In genomic region chr13:48431987-48432615, GRCh38 we compare ENCODE assay signal across 10 cellular contexts. TPM values are rescaled to one million over a fixed set of nuclear protein-coding genes. Genes with fewer than 3 reads are reported as not detected.
DNase-seq lines count a peak whose midpoint lies in the region; ATAC-seq and TF ChIP-seq lines count a peak whose summit lies in the region.
"Had no signal": no experiment of that assay in that cellular context is flagged by ENCODE, and none has a peak within 500 bp of the region (broad histone marks: within the 10 kb centered on the region; RNA-seq: fewer than 3 reads in every experiment).

No MANE protein-coding gene starts in this region.

- H3K27ac ChIP-seq in skin epidermis: peak overlapping the region in 17 of 21 experiments; percentile 1 to 75 (median 47)

- ATAC-seq in GM18868 (IDR thresholded peaks at IDR 0.05; ENCODE audit: unreplicated experiment) (peak; percentile 63), SK-N-SH treated with all-trans-retinoic acid at 6 μM for 48 hours (peak; percentile 66), HG02973 (IDR thresholded peaks at IDR 0.05; ENCODE audit: unreplicated experiment) (no peak), GM19467 (IDR thresholded peaks at IDR 0.05; ENCODE audit: unreplicated experiment) (no peak), GM18502 (IDR thresholded peaks at IDR 0.05; ENCODE audit: poor library complexity, unreplicated experiment) (no peak)
- ATAC-seq: naive thymus-derived CD8-positive, alpha-beta T cell had no signal

- DNase-seq in fibroblast of villous mesenchyme (ENCODE audit: low read depth): peak; percentile 59
- DNase-seq: activated naive CD8-positive, alpha-beta T cell treated with anti-CD3 and anti-CD28 coated beads, Interleukin-2, amount 10 ng/mL, durations not matched to agents 7 days and 5 days; GDM1; naive thymus-derived CD8-positive, alpha-beta T cell had no signal

- H3K4me3 ChIP-seq in fibroblast of villous mesenchyme (ENCODE audit: low read depth, low read length) (no peak overlapping the region), skin epidermis (no peak overlapping the region)

- TF ChIP-seq CTCF in fibroblast of villous mesenchyme (IDR thresholded peaks at IDR 0.05; ENCODE audit: insufficient read depth, low read depth, low read length): no peak

TF ChIP-seq in SK-N-SH treated with all-trans-retinoic acid at 6 μM for 48 hours, 23 proteins besides CTCF, POLR2A, EP300 and RAD21:
- TF ChIP-seq ESRRG (CRISPR knock-in tag; IDR thresholded peaks at IDR 0.05) (no peak), ARNTL (CRISPR knock-in tag; IDR thresholded peaks at IDR 0.05; ENCODE audit: borderline replicate concordance, low read depth) (no peak)

RNA-seq across cellular contexts. Expression of gene LPAR6, which starts 19.2 kb away (rescaled TPM):
- 10.3 and 16.4 TPM in 2 replicates for total RNA-seq in fibroblast of villous mesenchyme

Comparison
In these comparisons a context has a peak if more than half of its experiments do, and no peak if none do; other contexts are left out.
1. ATAC-seq: peak in GM18868 (single experiment) and SK-N-SH treated with all-trans-retinoic acid at 6 μM for 48 hours (single experiment); none in HG02973 (single experiment), GM19467 (single experiment) and GM18502 (single experiment).